In the genomic region with DNA sequence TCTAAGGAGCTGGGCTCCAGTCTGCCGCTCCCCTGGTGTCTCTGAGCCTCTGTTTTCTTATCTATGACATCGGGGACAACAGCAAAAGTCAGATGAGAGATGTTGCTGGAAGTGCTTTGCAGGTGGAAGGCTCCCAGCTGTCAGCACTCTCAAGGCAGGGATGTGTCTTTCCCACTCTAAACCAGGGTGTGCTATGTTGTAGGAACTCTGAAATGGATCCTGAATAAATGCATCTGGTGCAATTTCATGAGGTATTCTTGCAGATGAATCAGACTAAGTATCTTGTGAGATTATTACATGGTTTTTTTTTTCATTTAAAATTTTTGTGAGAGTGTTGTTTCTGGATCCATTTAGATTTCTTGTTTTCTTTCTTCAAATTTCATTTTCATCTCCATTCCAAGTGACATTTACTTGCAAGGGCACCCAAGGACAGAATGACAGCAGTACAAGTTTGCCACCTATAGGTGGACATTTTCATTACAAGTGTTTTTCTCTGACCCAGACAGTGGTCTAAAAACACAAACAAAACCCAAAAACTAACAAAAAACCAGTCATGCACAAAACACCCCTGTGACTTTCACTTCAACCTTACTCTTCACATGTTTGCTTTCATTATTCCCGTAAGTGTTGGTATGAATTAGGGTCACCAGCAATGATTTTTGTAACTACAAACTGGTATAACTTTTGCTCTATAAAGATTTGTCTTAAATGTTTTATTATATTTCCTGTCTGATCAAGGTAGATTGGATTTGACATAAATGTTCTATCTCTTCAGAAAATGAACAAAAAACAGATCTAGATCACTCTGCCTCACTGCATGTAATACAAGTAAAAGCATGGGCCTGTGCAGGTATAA, we compare ENCODE assay signal across 8 cellular contexts. TPM values are rescaled to one million over a fixed set of nuclear protein-coding genes. Genes with fewer than 3 reads are reported as not detected.
A peak's percentile ranks its signal among the peaks of the same experiment; 100 is the strongest.
DNase-seq lines count a peak whose midpoint lies in the region; ATAC-seq and TF ChIP-seq lines count a peak whose summit lies in the region.

No MANE protein-coding gene starts in this region.

- H4K20me1 ChIP-seq in OCI-LY1 (ENCODE audit: insufficient read depth, low read length): no peaks in the 10 kb centered on the region

- H3K27me3 ChIP-seq in OCI-LY1 (ENCODE audit: insufficient read depth, low read length) (no peaks in the 10 kb centered on the region), parathyroid adenoma (ENCODE audit: control insufficient read depth, insufficient read depth, low read length) (no peaks in the 10 kb centered on the region)

- H3K4me2 ChIP-seq in OCI-LY1 (ENCODE audit: low read length) (no peak overlapping the region; the same call in 1 of the 2 replicates), parathyroid adenoma (ENCODE audit: low read length) (no peak overlapping the region)

- in situ Hi-C loops in Caki2 (cut with HindIII; ENCODE audit: low pct_unique_long_range_greater_than_20kb, low sequenced_read_pairs): no loop called here

- H3K4me1 Mint-ChIP-seq in endothelial cell (ENCODE audit: unreplicated experiment): no peaks in the 10 kb centered on the region

- no peak overlapping the region for H3K4me3 Mint-ChIP-seq in endothelial cell (ENCODE audit: unreplicated experiment)

- H3K27ac ChIP-seq in OCI-LY1 (ENCODE audit: low read depth, low read length, poor library complexity, severe bottlenecking): peak overlapping the region; percentile 66
- H3K27ac ChIP-seq in parathyroid adenoma: no peak overlapping the region

- H3K4me3 ChIP-seq in OCI-LY1 (ENCODE audit: low read depth, low read length, poor library complexity, severe bottlenecking) (no peak overlapping the region), parathyroid adenoma (ENCODE audit: low read depth, low read length) (no peak overlapping the region)

- peak overlapping the region; percentile 40; the same call in 1 of the 2 replicates for H3K9ac ChIP-seq in OCI-LY1 (ENCODE audit: low read length)
- H3K9ac ChIP-seq in parathyroid adenoma: no peak overlapping the region

- peaks cover 6% of the 10 kb centered on the region for H3K27me3 Mint-ChIP-seq in endothelial cell (ENCODE audit: unreplicated experiment)

- H2AFZ ChIP-seq in OCI-LY1 (ENCODE audit: low read length) (peak overlapping the region; percentile 60), parathyroid adenoma (no peak overlapping the region)

- peaks cover 59% of the 10 kb centered on the region for H3K4me1 ChIP-seq in OCI-LY1 (ENCODE audit: insufficient read depth, low read length, severe bottlenecking)
- no peaks in the 10 kb centered on the region for H3K4me1 ChIP-seq in parathyroid adenoma

- DNase-seq in Caki2 (ENCODE audit: low read depth): peak; percentile 56
- DNase-seq in endothelial cell (ENCODE audit: low spot score): no peak
- no peak for DNase-seq in activated CD4-positive, alpha-beta T cell treated with anti-CD3 and anti-CD28 coated beads, Interleukin-2, amount 50 U/mL, for 4 hours
- no peak for DNase-seq in activated T-cell treated with anti-CD3 and anti-CD28 coated beads, Interleukin-2, amount 50 U/mL, for 48 hours

- H3K36me3 ChIP-seq in OCI-LY1 (ENCODE audit: insufficient read depth, low read length): no peaks in the 10 kb centered on the region
- H3K36me3 ChIP-seq in parathyroid adenoma (ENCODE audit: control insufficient read depth, insufficient read depth, low read length): no peaks in the 10 kb centered on the region

- H3K79me2 ChIP-seq in OCI-LY1 (ENCODE audit: insufficient read depth, low read length) (no peaks in the 10 kb centered on the region), parathyroid adenoma (no peaks in the 10 kb centered on the region)

- no peaks in the 10 kb centered on the region for H3K9me3 Mint-ChIP-seq in endothelial cell (ENCODE audit: unreplicated experiment)

- H3F3A ChIP-seq in OCI-LY1 (ENCODE audit: insufficient read depth, low read length): no peaks in the 10 kb centered on the region

- no peak overlapping the region for H3K27ac Mint-ChIP-seq in endothelial cell (ENCODE audit: unreplicated experiment)

- no peaks in the 10 kb centered on the region for H3K36me3 Mint-ChIP-seq in endothelial cell (ENCODE audit: low read depth, unreplicated experiment)

- peak; percentile 51 for ATAC-seq in GM19035 (IDR thresholded peaks at IDR 0.05; ENCODE audit: unreplicated experiment)
- peak; percentile 56 for ATAC-seq in HG03175 (IDR thresholded peaks at IDR 0.05; ENCODE audit: unreplicated experiment)

- no peaks in the 10 kb centered on the region for H3K9me3 ChIP-seq in OCI-LY1 (ENCODE audit: low read length)
- no peaks in the 10 kb centered on the region for H3K9me3 ChIP-seq in parathyroid adenoma (ENCODE audit: control insufficient read depth, low read length)

- TF ChIP-seq CTCF in OCI-LY1 (IDR thresholded peaks at IDR 0.05; ENCODE audit: low read length) (peak; percentile 75), endothelial cell (IDR thresholded peaks at IDR 0.05; ENCODE audit: unreplicated experiment) (peak; percentile 90), parathyroid adenoma (IDR thresholded peaks at IDR 0.05) (peak; percentile 60)

- H3K9me2 ChIP-seq in OCI-LY1 (ENCODE audit: low read depth, low read length): no peaks in the 10 kb centered on the region

RNA-seq across cellular contexts. Expression of gene SIM1, which starts 14.7 kb away (rescaled TPM):
- total RNA-seq in Caki2 (2014; rRNA removed; shearing (Covaris generic); ENCODE audit: low replicate concordance): 0.34 and 0.78 TPM in 2 replicates
- 0.41 TPM for total RNA-seq in endothelial cell (ENCODE audit: unreplicated experiment)
